12 cellular contexts compared by ENCODE assay signal in the genomic region with DNA sequence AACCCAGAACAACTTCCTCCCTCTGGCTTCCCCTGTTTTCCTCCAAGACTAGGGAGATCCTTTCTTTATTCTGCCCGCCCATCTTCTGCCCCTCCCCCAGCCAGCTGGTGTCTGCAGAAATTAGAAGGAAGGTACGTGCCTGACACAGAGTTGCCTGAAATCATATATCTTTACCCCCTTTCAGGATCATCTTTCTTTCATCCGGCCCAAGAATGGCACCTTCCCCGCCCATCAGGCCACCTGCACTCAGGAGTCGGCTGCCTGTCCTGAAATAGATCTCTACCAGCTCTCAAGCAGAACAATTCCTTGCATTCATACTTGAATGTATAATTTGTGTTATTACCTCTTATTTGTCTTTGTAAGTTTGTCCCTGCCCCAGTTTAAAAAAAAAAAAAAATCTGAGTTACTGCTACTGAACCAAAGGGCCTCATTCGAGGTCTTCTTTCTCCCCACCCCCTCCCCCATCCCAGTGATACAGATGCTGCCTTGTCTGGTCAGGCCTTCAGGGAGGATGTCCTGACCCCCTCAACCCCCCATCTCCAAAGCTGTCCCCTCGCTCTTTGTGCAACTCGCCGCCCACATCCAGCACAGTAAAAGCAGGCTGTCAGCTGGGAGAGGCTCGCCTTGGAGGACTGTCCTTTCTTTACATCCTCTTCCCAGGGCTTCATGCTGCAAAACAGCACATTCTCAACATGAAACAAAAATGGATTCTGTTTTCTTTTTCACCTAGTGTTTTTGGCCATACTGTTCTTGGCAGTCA.
A peak's percentile ranks its signal among the peaks of the same experiment; 100 is the strongest.
DNase-seq lines count a peak whose midpoint lies in the region; TF ChIP-seq lines count a peak whose summit lies in the region.
"Had no signal": no experiment of that assay in that cellular context is flagged by ENCODE, and none has a peak within 500 bp of the region (broad histone marks: within the 10 kb centered on the region; RNA-seq: fewer than 3 reads in every experiment).

No MANE protein-coding gene starts in this region.

- H3K4me3 Mint-ChIP-seq in MCF 10A (ENCODE audit: unreplicated experiment), result no peak overlapping the region
- H3K4me3 Mint-ChIP-seq in chondrocyte (ENCODE audit: unreplicated experiment), result peak overlapping the region; percentile 44
- no peak overlapping the region for H3K4me3 Mint-ChIP-seq in immature natural killer cell
- H3K4me3 Mint-ChIP-seq: B cell, natural killer cell had no signal

- H3K4me3 ChIP-seq in breast epithelium (no peak overlapping the region), muscle layer of colon (ENCODE audit: low read depth in 1 of 2, low read length in 2 of 2) (no peak overlapping the region), uterus (no peak overlapping the region), foreskin fibroblast (ENCODE audit: low read depth in 1 of 2, low read length in 2 of 2) (no peak overlapping the region)

- no TSS peak for BruUV-seq in MCF 10A (replicated peaks; lab: Mats Ljungman, UMichigan)

- H3K4me1 Mint-ChIP-seq in MCF 10A (ENCODE audit: insufficient read depth, unreplicated experiment), result peaks cover 23% of the 10 kb centered on the region
- H3K4me1 Mint-ChIP-seq in chondrocyte (ENCODE audit: low read depth), result peaks cover 51% of the 10 kb centered on the region
- peaks cover 13 to 16% of the 10 kb centered on the region in 2 donors for H3K4me1 Mint-ChIP-seq in immature natural killer cell
- H3K4me1 Mint-ChIP-seq: B cell had no signal

- no peak overlapping the region for H3K9ac ChIP-seq in muscle layer of colon (ENCODE audit: low read length)

- H3K4me1 ChIP-seq in breast epithelium, result peaks cover 0 to 11% of the 10 kb centered on the region in 2 donors
- H3K4me1 ChIP-seq in muscle layer of colon (ENCODE audit: insufficient read depth, low read length), result peaks cover 48% of the 10 kb centered on the region
- H3K4me1 ChIP-seq in uterus, result peaks cover 11 to 12% of the 10 kb centered on the region in 2 donors

- H3K27me3 ChIP-seq in breast epithelium, result no peaks in the 10 kb centered on the region
- no peaks in the 10 kb centered on the region for H3K27me3 ChIP-seq in muscle layer of colon (ENCODE audit: control insufficient read depth in 1 of 2, insufficient read depth in 2 of 2, low read length in 2 of 2)
- no peaks in the 10 kb centered on the region for H3K27me3 ChIP-seq in uterus
- H3K27me3 ChIP-seq: foreskin keratinocyte had no signal

- TF ChIP-seq POLR2A in breast epithelium (IDR thresholded peaks at IDR 0.05) (no peak), uterus (IDR thresholded peaks at IDR 0.05) (no peak)

- no peaks in the 10 kb centered on the region for H3K9me3 Mint-ChIP-seq in MCF 10A (ENCODE audit: unreplicated experiment)
- H3K9me3 Mint-ChIP-seq in chondrocyte (ENCODE audit: low read depth), result no peaks in the 10 kb centered on the region
- no peaks in the 10 kb centered on the region for H3K9me3 Mint-ChIP-seq in immature natural killer cell
- H3K9me3 Mint-ChIP-seq: natural killer cell had no signal

- H3K36me3 Mint-ChIP-seq in MCF 10A (ENCODE audit: insufficient read depth, unreplicated experiment) (peaks cover 4% of the 10 kb centered on the region), chondrocyte (ENCODE audit: low read depth) (no peaks in the 10 kb centered on the region), immature natural killer cell (peaks cover 0 to 3% (median 0%) of the 10 kb centered on the region in 3 donors)
- H3K36me3 Mint-ChIP-seq: natural killer cell had no signal

- POLR2A ChIA-PET in MCF 10A (lab: Yijun Ruan, JAX), result interaction anchor here (0.6 kb wide), 1 partner anchor 172 kb away, joined by 3 read pairs; no protein-coding TSS in a partner anchor

- H3K27ac Mint-ChIP-seq in MCF 10A (ENCODE audit: low read depth, unreplicated experiment) (no peak overlapping the region), chondrocyte (ENCODE audit: unreplicated experiment) (peak overlapping the region; percentile 95), immature natural killer cell (peak overlapping the region in 1 of 6 donors; percentile 17)
- H3K27ac Mint-ChIP-seq: B cell had no signal

- H3K27me3 Mint-ChIP-seq in MCF 10A (ENCODE audit: insufficient read depth, unreplicated experiment) (no peaks in the 10 kb centered on the region), chondrocyte (ENCODE audit: low read depth) (no peaks in the 10 kb centered on the region), immature natural killer cell (ENCODE audit: low read depth in 3 of 3) (peaks cover 0 to 2% (median 0%) of the 10 kb centered on the region in 3 donors)
- H3K27me3 Mint-ChIP-seq: B cell had no signal

- DNase-seq in breast epithelium (ENCODE audit: low spot score in 2 of 2) (no peak), MCF 10A (ENCODE audit: unreplicated experiment) (no peak), chondrocyte (ENCODE audit: low spot score) (no peak), uterus (peak; percentile 61 to 68), immature natural killer cell (no peak), foreskin fibroblast (no peak)
- DNase-seq in effector CD4-positive, alpha-beta T cell, result no peak
- DNase-seq: foreskin keratinocyte, natural killer cell, NCI-H526 had no signal

- CTCF ChIA-PET in MCF 10A (lab: Yijun Ruan, JAX), result interaction anchor here (1.7 kb wide), 1 partner anchor 12 kb away, joined by 4 read pairs; no protein-coding TSS in a partner anchor

- no peaks in the 10 kb centered on the region for H3K9me3 ChIP-seq in breast epithelium
- H3K9me3 ChIP-seq in muscle layer of colon (ENCODE audit: low read length), result no peaks in the 10 kb centered on the region
- H3K9me3 ChIP-seq in uterus, result no peaks in the 10 kb centered on the region

- intact Hi-C loops in breast epithelium (cut with DNase I; ENCODE audit: low total_unique reads) (no loop called here), MCF 10A (cut with micrococcal nuclease) (no loop called here), uterus (cut with DNase I; ENCODE audit: low total_unique reads) (no loop called here)

- TF ChIP-seq CTCF in breast epithelium (IDR thresholded peaks at IDR 0.05) (no peak), MCF 10A (IDR thresholded peaks at IDR 0.05; ENCODE audit: unreplicated experiment) (no peak), chondrocyte (IDR thresholded peaks at IDR 0.05) (no peak), uterus (IDR thresholded peaks at IDR 0.05) (no peak), foreskin fibroblast (IDR thresholded peaks at IDR 0.05; ENCODE audit: low read depth, low read length) (no peak)

- H3K36me3 ChIP-seq in breast epithelium, result no peaks in the 10 kb centered on the region
- H3K36me3 ChIP-seq in muscle layer of colon (ENCODE audit: insufficient read depth, low read length), result no peaks in the 10 kb centered on the region
- H3K36me3 ChIP-seq in uterus, result no peaks in the 10 kb centered on the region

- H3K27ac ChIP-seq in breast epithelium, result peak overlapping the region; percentile 50 to 62
- peak overlapping the region; percentile 24 for H3K27ac ChIP-seq in muscle layer of colon (ENCODE audit: low read depth, low read length)
- peak overlapping the region; percentile 76 to 98 for H3K27ac ChIP-seq in uterus
- H3K27ac ChIP-seq: foreskin keratinocyte had no signal

Comparison
In these comparisons a context has a peak if more than half of its experiments do, and no peak if none do; other contexts are left out.
1. DNase-seq: peak in uterus (2 of 2); none in breast epithelium (0 of 2), MCF 10A (single experiment), chondrocyte (single experiment), immature natural killer cell (0 of 3), foreskin fibroblast (0 of 2) and effector CD4-positive, alpha-beta T cell (single experiment).
2. H3K27ac ChIP-seq: peak in every context shown above with its lines; median percentile 87 in uterus; 56 in breast epithelium; 24 in muscle layer of colon.